ENCODE assay signal across 9 cellular contexts in the genomic region with DNA sequence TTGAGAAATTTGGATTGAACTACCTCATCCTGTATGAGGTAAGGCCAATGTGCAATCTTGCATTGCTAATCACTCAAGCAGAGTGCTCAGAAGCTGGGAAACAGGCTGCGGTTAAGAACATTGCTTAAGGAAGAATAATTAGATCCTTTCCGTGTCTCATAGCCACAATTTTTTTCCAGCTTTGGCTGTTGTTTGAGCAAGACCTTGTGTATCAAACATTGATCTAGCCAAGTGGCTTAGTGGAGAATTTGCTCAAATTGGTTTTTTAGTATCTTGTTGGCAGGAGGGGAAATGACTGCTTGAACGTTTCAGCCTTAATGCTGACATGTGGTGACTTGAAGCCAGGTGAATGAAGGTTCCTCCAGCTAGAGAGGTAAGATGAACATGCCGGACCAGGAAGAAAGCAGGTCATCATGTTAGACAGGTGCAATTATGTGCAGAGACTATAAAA.
DNase-seq lines count a peak whose midpoint lies in the region; ATAC-seq, FAIRE-seq and TF ChIP-seq lines count a peak whose summit lies in the region.
"Had no signal": no experiment of that assay in that cellular context is flagged by ENCODE, and none has a peak within 500 bp of the region (broad histone marks: within the 10 kb centered on the region; RNA-seq: fewer than 3 reads in every experiment).

No MANE protein-coding gene starts in this region.

- 29% methylated on average over 4 of the region's 4 CpGs for WGBS in prostate gland

- no peak for ATAC-seq in HG03565 (IDR thresholded peaks at IDR 0.05; ENCODE audit: unreplicated experiment)

- TF ChIP-seq POLR2A in prostate gland (IDR thresholded peaks at IDR 0.05) = no peak

- peak; percentile 99 for FAIRE-seq in RCC 7860 (lab: Jason Lieb, UNC)

- H3K36me3 ChIP-seq in prostate gland (no peaks in the 10 kb centered on the region), colonic mucosa (no peaks in the 10 kb centered on the region), WERI-Rb-1 (no peaks in the 10 kb centered on the region), H7 (replicated peaks; ENCODE audit: control insufficient read depth, insufficient read depth, low read length) (no peaks in the 10 kb centered on the region)

- H3K27ac ChIP-seq in prostate gland (no peak overlapping the region), colonic mucosa (no peak overlapping the region), WERI-Rb-1 (no peak overlapping the region)

- H3K4me1 ChIP-seq in prostate gland (replicated peaks) (no peaks in the 10 kb centered on the region), colonic mucosa (no peaks in the 10 kb centered on the region)

- TF ChIP-seq CTCF in prostate gland (IDR thresholded peaks at IDR 0.05) = no peak
- TF ChIP-seq CTCF in colonic mucosa (IDR thresholded peaks at IDR 0.05) = no peak
- TF ChIP-seq CTCF in WERI-Rb-1 (IDR thresholded peaks at IDR 0.05; ENCODE audit: low read depth, low read length) = no peak

- DNase-seq in EH (ENCODE audit: low read depth) (peak; percentile 79), RCC 7860 (ENCODE audit: low spot score) (peak; percentile 96), fibroblast of peridontal ligament (ENCODE audit: extremely low read depth) (peak; percentile 100), prostate gland (ENCODE audit: low spot score) (peak; percentile 57), colonic mucosa (no peak), WERI-Rb-1 (no peak), H7 (no peak)
- DNase-seq: dermis blood vessel endothelial cell had no signal

- H3K4me3 ChIP-seq in prostate gland = no peak overlapping the region
- no peak overlapping the region for H3K4me3 ChIP-seq in colonic mucosa
- no peak overlapping the region for H3K4me3 ChIP-seq in WERI-Rb-1 (ENCODE audit: low read depth, low read length)
- H3K4me3 ChIP-seq in H7 (ENCODE audit: insufficient read depth, low read depth, low read length) = no peak overlapping the region

- H3K9me3 ChIP-seq in prostate gland (no peaks in the 10 kb centered on the region), colonic mucosa (no peaks in the 10 kb centered on the region), WERI-Rb-1 (ENCODE audit: severe bottlenecking) (no peaks in the 10 kb centered on the region)

- no peak overlapping the region for H3K9ac ChIP-seq in colonic mucosa (ENCODE audit: low read depth in 2 of 2, low read length in 2 of 2)

- H3K27me3 ChIP-seq in prostate gland (replicated peaks; ENCODE audit: insufficient read depth) = no peaks in the 10 kb centered on the region
- H3K27me3 ChIP-seq in colonic mucosa = no peaks in the 10 kb centered on the region
- H3K27me3 ChIP-seq in WERI-Rb-1 (ENCODE audit: insufficient read depth, low read depth, severe bottlenecking) = no peaks in the 10 kb centered on the region
- no peaks in the 10 kb centered on the region for H3K27me3 ChIP-seq in H7 (ENCODE audit: control insufficient read depth, insufficient read depth, low read length)

- intact Hi-C loops in prostate gland (cut with DNase I) (loop anchor here (5.0 kb wide), 1 partner anchor 97 kb away; a partner anchor contains a TSS), colonic mucosa (cut with DNase I) (no loop called here)

Comparison
In these comparisons a context has a peak if more than half of its experiments do, and no peak if none do; other contexts are left out.
1. DNase-seq: peak in EH (single experiment), RCC 7860 (single experiment), fibroblast of peridontal ligament (single experiment) and prostate gland (single experiment); none in colonic mucosa (single experiment), WERI-Rb-1 (single experiment) and H7 (single experiment).